1 cellular context compared by ENCODE assay signal in the genomic region with DNA sequence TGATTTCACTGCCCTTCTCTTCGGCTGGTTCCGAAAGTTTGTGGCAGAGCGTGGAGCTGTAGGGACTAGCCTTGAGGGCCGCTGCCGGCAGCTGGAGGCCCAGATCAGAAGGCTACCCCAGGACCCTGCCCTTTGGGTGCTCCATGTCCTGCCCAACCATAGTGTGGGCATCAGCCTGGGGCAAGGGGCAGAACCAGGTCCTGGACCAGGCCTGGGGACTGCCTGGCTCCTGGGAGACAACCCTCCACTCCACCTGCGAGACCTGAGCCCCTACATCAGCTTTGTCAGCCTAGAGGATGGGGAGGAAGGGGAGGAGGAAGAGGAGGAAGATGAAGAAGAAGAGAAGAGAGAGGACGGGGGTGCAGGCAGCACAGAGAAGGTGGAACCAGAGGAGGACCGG.
TF ChIP-seq lines count a peak whose summit lies in the region.

No MANE protein-coding gene starts in this region.

TF ChIP-seq in HEK293, 187 proteins besides CTCF, POLR2A, EP300 and RAD21 (continued from another document):
- TF ChIP-seq, protein P1, sequence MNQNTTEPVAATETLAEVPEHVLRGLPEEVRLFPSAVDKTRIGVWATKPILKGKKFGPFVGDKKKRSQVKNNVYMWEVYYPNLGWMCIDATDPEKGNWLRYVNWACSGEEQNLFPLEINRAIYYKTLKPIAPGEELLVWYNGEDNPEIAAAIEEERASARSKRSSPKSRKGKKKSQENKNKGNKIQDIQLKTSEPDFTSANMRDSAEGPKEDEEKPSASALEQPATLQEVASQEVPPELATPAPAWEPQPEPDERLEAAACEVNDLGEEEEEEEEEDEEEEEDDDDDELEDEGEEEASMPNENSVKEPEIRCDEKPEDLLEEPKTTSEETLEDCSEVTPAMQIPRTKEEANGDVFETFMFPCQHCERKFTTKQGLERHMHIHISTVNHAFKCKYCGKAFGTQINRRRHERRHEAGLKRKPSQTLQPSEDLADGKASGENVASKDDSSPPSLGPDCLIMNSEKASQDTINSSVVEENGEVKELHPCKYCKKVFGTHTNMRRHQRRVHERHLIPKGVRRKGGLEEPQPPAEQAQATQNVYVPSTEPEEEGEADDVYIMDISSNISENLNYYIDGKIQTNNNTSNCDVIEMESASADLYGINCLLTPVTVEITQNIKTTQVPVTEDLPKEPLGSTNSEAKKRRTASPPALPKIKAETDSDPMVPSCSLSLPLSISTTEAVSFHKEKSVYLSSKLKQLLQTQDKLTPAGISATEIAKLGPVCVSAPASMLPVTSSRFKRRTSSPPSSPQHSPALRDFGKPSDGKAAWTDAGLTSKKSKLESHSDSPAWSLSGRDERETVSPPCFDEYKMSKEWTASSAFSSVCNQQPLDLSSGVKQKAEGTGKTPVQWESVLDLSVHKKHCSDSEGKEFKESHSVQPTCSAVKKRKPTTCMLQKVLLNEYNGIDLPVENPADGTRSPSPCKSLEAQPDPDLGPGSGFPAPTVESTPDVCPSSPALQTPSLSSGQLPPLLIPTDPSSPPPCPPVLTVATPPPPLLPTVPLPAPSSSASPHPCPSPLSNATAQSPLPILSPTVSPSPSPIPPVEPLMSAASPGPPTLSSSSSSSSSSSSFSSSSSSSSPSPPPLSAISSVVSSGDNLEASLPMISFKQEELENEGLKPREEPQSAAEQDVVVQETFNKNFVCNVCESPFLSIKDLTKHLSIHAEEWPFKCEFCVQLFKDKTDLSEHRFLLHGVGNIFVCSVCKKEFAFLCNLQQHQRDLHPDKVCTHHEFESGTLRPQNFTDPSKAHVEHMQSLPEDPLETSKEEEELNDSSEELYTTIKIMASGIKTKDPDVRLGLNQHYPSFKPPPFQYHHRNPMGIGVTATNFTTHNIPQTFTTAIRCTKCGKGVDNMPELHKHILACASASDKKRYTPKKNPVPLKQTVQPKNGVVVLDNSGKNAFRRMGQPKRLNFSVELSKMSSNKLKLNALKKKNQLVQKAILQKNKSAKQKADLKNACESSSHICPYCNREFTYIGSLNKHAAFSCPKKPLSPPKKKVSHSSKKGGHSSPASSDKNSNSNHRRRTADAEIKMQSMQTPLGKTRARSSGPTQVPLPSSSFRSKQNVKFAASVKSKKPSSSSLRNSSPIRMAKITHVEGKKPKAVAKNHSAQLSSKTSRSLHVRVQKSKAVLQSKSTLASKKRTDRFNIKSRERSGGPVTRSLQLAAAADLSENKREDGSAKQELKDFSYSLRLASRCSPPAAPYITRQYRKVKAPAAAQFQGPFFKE (tag by site-specific recombination; IDR thresholded peaks at IDR 0.05; ENCODE audit: borderline replicate concordance) = no peak
- no peak for TF ChIP-seq ZIC2 (tag by site-specific recombination; IDR thresholded peaks at IDR 0.05)
- TF ChIP-seq, protein P2, sequence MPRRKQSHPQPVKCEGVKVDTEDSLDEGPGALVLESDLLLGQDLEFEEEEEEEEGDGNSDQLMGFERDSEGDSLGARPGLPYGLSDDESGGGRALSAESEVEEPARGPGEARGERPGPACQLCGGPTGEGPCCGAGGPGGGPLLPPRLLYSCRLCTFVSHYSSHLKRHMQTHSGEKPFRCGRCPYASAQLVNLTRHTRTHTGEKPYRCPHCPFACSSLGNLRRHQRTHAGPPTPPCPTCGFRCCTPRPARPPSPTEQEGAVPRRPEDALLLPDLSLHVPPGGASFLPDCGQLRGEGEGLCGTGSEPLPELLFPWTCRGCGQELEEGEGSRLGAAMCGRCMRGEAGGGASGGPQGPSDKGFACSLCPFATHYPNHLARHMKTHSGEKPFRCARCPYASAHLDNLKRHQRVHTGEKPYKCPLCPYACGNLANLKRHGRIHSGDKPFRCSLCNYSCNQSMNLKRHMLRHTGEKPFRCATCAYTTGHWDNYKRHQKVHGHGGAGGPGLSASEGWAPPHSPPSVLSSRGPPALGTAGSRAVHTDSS (tag by site-specific recombination; IDR thresholded peaks at IDR 0.05) = peak; percentile 92
TF ChIP-seq in HEK293: peak in this region for 2.
